8 cellular contexts compared by ENCODE assay signal in the genomic region with DNA sequence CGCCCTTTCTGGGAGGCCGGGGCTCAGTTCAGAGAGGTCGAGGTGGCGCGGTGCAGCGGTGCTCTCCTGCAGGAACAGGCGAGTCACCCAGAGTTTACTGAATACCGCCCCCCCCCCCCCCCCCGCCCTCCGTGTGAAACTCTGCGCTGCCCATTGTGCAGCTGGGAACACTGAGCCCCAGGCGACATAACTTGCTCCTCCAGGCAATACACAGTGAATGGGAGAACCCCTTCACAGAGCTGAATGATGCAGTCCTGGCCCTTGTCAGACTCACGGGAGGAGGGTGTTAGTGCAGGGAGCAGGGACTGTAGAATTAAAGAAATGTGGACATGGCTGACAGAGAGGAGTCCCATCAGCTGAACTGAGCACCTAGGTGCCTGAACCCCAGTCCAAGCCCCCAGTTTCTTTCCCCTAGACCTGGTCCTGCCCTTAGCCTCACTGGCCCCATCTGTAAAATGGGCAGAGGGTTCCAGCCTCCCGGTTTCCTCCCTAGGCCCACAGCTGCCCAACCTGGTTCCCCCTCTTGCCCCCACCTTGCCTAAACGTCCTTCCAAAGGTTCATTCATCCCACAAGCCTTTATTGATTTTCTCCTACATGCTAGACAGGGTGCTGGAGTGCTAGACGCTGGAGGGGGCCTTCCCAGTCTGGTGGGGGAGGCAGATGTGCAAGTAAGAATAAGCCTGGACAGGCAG.
A peak's percentile ranks its signal among the peaks of the same experiment; 100 is the strongest.
DNase-seq lines count a peak whose midpoint lies in the region; ATAC-seq and TF ChIP-seq lines count a peak whose summit lies in the region.

No MANE protein-coding gene starts in this region.

- H3K4me3 ChIP-seq in iPS-15b (ENCODE audit: low read depth, low read length) (peak overlapping the region; percentile 56), stomach smooth muscle (ENCODE audit: low read length in 2 of 2) (peak overlapping the region; percentile 8 to 70)

- H3K9me3 ChIP-seq in iPS-15b (ENCODE audit: control insufficient read depth, insufficient read depth, low read length) (no peaks in the 10 kb centered on the region), stomach smooth muscle (ENCODE audit: control insufficient read depth in 2 of 2, low read length in 2 of 2) (no peaks in the 10 kb centered on the region)

- no peak overlapping the region for H3K9ac ChIP-seq in iPS-15b (ENCODE audit: low read depth, low read length)
- H3K9ac ChIP-seq in stomach smooth muscle (ENCODE audit: low read length in 2 of 2) = peak overlapping the region; percentile 47 to 49

- no peak for ATAC-seq in GM21619 (IDR thresholded peaks at IDR 0.05; ENCODE audit: unreplicated experiment)

- H3K27ac ChIP-seq in VCaP = peak overlapping the region; percentile 57; the same call in 1 of the 2 replicates
- peak overlapping the region; percentile 75 for H3K27ac ChIP-seq in stomach smooth muscle (ENCODE audit: low read length)

- H3K36me3 ChIP-seq in iPS-15b (ENCODE audit: control insufficient read depth, insufficient read depth, low read length) (no peaks in the 10 kb centered on the region), stomach smooth muscle (ENCODE audit: control insufficient read depth in 2 of 2, insufficient read depth in 2 of 2, low read length in 2 of 2) (no peaks in the 10 kb centered on the region)

- H3K4me1 ChIP-seq in iPS-15b (ENCODE audit: control insufficient read depth, insufficient read depth, low read length) (peaks cover 12% of the 10 kb centered on the region), stomach smooth muscle (ENCODE audit: control insufficient read depth, insufficient read depth, low read length) (peaks cover 43% of the 10 kb centered on the region)

- TF ChIP-seq CTCF in VCaP (conservative IDR thresholded peaks at IDR 0.05) = no peak

- DNase-seq in NCI-H82 (lab: John Stamatoyannopoulos, UW) = peak; percentile 26
- DNase-seq in NCI-H82 treated with DMSO at 0.1 percent for 48 hours (lab: John Stamatoyannopoulos, UW; ENCODE audit: unreplicated experiment) = no peak
- DNase-seq in UCSD-AML1 (lab: John Stamatoyannopoulos, UW; ENCODE audit: unreplicated experiment) = no peak
- DNase-seq in GOT3 (lab: John Stamatoyannopoulos, UW) = no peak

- peaks cover 4% of the 10 kb centered on the region for H3K27me3 ChIP-seq in iPS-15b (ENCODE audit: control insufficient read depth, insufficient read depth, low read length)
- no peaks in the 10 kb centered on the region for H3K27me3 ChIP-seq in stomach smooth muscle (ENCODE audit: control insufficient read depth in 1 of 2, insufficient read depth in 2 of 2, low read length in 2 of 2)
